Comparison of ENCODE assay signal across 8 cellular contexts in the genomic region with DNA sequence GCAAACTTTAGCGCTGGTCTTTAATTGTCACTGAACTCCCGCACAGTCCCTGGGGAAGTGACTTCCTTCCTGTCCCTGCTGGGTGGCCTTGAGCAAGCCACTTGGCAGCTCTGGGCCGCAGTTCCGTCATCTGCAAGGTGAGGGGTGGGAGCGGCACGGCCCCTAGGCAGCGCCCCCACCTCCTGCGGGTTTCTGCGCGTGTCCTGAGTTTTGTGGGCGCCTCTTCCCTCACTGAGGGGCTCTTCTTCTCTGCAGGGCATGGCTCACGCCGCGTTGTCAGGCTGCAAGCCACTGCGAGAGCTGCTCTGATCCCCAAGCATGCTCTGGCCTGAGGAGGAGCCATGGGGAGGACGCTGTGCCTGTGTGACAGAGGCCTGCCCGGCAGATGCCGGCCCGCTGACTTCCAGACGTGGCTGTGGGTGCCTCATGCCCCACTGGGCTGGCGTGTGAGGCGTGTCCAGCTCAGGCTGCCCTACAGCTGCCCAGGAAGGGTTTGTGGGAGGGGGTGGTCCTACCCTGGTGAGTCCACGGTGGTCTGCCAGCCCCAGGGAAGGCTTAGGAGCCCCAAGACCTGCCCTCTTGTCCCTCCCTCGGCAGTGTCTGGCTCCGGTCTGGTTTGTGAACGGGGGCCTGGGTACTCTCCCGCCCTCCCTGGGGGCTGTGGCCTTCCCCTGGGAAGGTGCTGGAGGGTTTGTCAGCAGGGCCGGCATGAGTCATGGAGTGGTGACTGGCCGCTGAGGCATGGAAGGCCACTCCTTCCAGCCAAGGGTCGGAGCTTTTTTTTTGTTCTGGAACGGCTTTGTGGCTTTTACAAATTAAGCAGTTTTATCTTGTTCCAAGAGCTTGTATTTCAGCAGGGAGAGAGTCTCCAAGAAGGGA.
DNase-seq lines count a peak whose midpoint lies in the region; ATAC-seq and TF ChIP-seq lines count a peak whose summit lies in the region.

No MANE protein-coding gene starts in this region.

- DNase-seq in BJ (ENCODE audit: low read depth) (peak; percentile 96), HEK293T (ENCODE audit: extremely low spot score) (peak; percentile 45), T-cell (peak in 1 of 34 experiments; percentile 8), foreskin fibroblast (peak; percentile 99), NCI-H526 (lab: John Stamatoyannopoulos, UW) (no peak), GM19240 (ENCODE audit: insufficient read length, low spot score) (no peak)

- H3K27ac ChIP-seq in parathyroid adenoma, result peak overlapping the region; percentile 85

- H3K9ac ChIP-seq in parathyroid adenoma, result no peak overlapping the region

- H3K4me3 ChIP-seq in BJ (ENCODE audit: low read depth, low read length), result peak overlapping the region; percentile 38
- H3K4me3 ChIP-seq in foreskin fibroblast (ENCODE audit: low read depth in 1 of 2, low read length in 2 of 2), result peak overlapping the region; percentile 48 to 79
- H3K4me3 ChIP-seq in parathyroid adenoma (ENCODE audit: low read depth, low read length), result no peak overlapping the region

- H3K9me3 ChIP-seq in parathyroid adenoma (ENCODE audit: control insufficient read depth, low read length), result no peaks in the 10 kb centered on the region

- CTCF ChIA-PET in BJ (lab: Yijun Ruan, JAX), result interaction anchor here (0.6 to 1.8 kb wide), 13 partner anchors 9 to 172 kb away, joined by 3 to 8 read pairs (median 4); no protein-coding TSS in a partner anchor
- CTCF ChIA-PET in HEK293T (lab: Yijun Ruan, JAX), result interaction anchor here (0.6 kb wide), 1 partner anchor 257 kb away, joined by 3 read pairs; no protein-coding TSS in a partner anchor
- CTCF ChIA-PET in T-cell (lab: Charles Lee), result no interaction called here

- H3K36me3 ChIP-seq in BJ (ENCODE audit: control insufficient read depth, insufficient read depth, low read length) (no peaks in the 10 kb centered on the region), parathyroid adenoma (ENCODE audit: control insufficient read depth, insufficient read depth, low read length) (no peaks in the 10 kb centered on the region)

- H3K36me3 Mint-ChIP-seq in T-cell, result no peaks in the 10 kb centered on the region

- H3K9me3 Mint-ChIP-seq in T-cell, result no peaks in the 10 kb centered on the region

- no peaks in the 10 kb centered on the region for H3K27me3 ChIP-seq in BJ (ENCODE audit: control insufficient read depth, insufficient read depth, low read length)
- H3K27me3 ChIP-seq in parathyroid adenoma (ENCODE audit: control insufficient read depth, insufficient read depth, low read length), result no peaks in the 10 kb centered on the region

- peaks cover 31% of the 10 kb centered on the region for H3K4me1 ChIP-seq in parathyroid adenoma

- H3K4me3 Mint-ChIP-seq in T-cell, result peak overlapping the region in 2 of 3 donors; percentile 28 to 81

- ATAC-seq in T-cell (replicated peaks in 1 of 4) (no peak), GM21447 (IDR thresholded peaks at IDR 0.05; ENCODE audit: unreplicated experiment) (no peak)

- peaks cover 44 to 71% (median 58%) of the 10 kb centered on the region in 3 donors for H3K4me1 Mint-ChIP-seq in T-cell

- H3K4me2 ChIP-seq in parathyroid adenoma (ENCODE audit: low read length), result peak overlapping the region; percentile 48

- peaks cover 71% of the 10 kb centered on the region for H3K79me2 ChIP-seq in parathyroid adenoma

- no peaks in the 10 kb centered on the region for H3K27me3 Mint-ChIP-seq in T-cell

- peak overlapping the region in 1 of 2 donors; percentile 49 for H3K27ac Mint-ChIP-seq in T-cell

- TF ChIP-seq CTCF in BJ (IDR thresholded peaks at IDR 0.05; ENCODE audit: insufficient read depth, low read depth, low read length) (no peak), foreskin fibroblast (IDR thresholded peaks at IDR 0.05; ENCODE audit: low read depth, low read length) (no peak), parathyroid adenoma (IDR thresholded peaks at IDR 0.05) (no peak)

- POLR2A ChIA-PET in BJ (lab: Charles Lee) (interaction anchor here (0.6 to 1.0 kb wide), 5 partner anchors 8 to 1273 kb away, joined by 3 to 5 read pairs (median 4); no protein-coding TSS in a partner anchor), HEK293T (lab: Yijun Ruan, JAX) (interaction anchor here (0.7 to 1.2 kb wide), 2 partner anchors 10 to 42 kb away, joined by 3 to 4 read pairs; no protein-coding TSS in a partner anchor), T-cell (lab: Charles Lee) (interaction anchor here (0.6 kb wide), 2 partner anchors 30 to 871 kb away, joined by 3 read pairs; no protein-coding TSS in a partner anchor)

- H2AFZ ChIP-seq in parathyroid adenoma, result peak overlapping the region; percentile 59

TF ChIP-seq in HEK293T, 16 proteins besides CTCF, POLR2A, EP300 and RAD21:
- TF ChIP-seq, protein P1, sequence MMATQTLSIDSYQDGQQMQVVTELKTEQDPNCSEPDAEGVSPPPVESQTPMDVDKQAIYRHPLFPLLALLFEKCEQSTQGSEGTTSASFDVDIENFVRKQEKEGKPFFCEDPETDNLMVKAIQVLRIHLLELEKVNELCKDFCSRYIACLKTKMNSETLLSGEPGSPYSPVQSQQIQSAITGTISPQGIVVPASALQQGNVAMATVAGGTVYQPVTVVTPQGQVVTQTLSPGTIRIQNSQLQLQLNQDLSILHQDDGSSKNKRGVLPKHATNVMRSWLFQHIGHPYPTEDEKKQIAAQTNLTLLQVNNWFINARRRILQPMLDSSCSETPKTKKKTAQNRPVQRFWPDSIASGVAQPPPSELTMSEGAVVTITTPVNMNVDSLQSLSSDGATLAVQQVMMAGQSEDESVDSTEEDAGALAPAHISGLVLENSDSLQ (IDR thresholded peaks at IDR 0.05), result no peak

Comparison
In these comparisons a context has a peak if more than half of its experiments do, and no peak if none do; other contexts are left out.
1. DNase-seq: peak in BJ (single experiment), HEK293T (single experiment) and foreskin fibroblast (2 of 2); none in NCI-H526 (0 of 2) and GM19240 (single experiment).
2. CTCF ChIA-PET loops: an anchor here in BJ (0.6 to 1.8 kb wide) and HEK293T (0.6 kb wide); none called in T-cell.